8 cellular contexts compared by ENCODE assay signal in genomic region chr1:41662656-41663437, GRCh38.
DNase-seq lines count a peak whose midpoint lies in the region; ATAC-seq, FAIRE-seq and TF ChIP-seq lines count a peak whose summit lies in the region.

No MANE protein-coding gene starts in this region.

- DNase-seq in 8988T: peak; percentile 58
- peak in 3 of 5 donors; percentile 25 to 43 (median 37) for DNase-seq in T-helper 1 cell
- DNase-seq in bronchial epithelial cell (ENCODE audit: low read depth): peak; percentile 36
- peak; percentile 59 for DNase-seq in kidney tubule cell (ENCODE audit: low spot score)
- DNase-seq in stimulated activated CD4-positive, alpha-beta T cell treated with anti-CD3 and anti-CD28 coated beads, Interleukin-4, amount 100 ng/mL, for 1 hour: peak; percentile 58
- no peak for DNase-seq in effector CD8-positive, alpha-beta T cell (lab: John Stamatoyannopoulos, UW)

- H3K4me3 ChIP-seq in bronchial epithelial cell (ENCODE audit: low read depth, low read length): peak overlapping the region; percentile 30

- H3K36me3 ChIP-seq in bronchial epithelial cell (ENCODE audit: control insufficient read depth, insufficient read depth, low read length): no peaks in the 10 kb centered on the region

- no peak for FAIRE-seq in bronchial epithelial cell (lab: Jason Lieb, UNC)

- ATAC-seq in GM18511 (IDR thresholded peaks at IDR 0.05; ENCODE audit: unreplicated experiment): peak; percentile 43
- peak; percentile 39 for ATAC-seq in HG02943 (IDR thresholded peaks at IDR 0.05; ENCODE audit: low read depth, unreplicated experiment)

- no peak for TF ChIP-seq CTCF in bronchial epithelial cell (IDR thresholded peaks at IDR 0.05; ENCODE audit: insufficient read depth, low read length, severe bottlenecking)

- no peaks in the 10 kb centered on the region for H3K27me3 ChIP-seq in bronchial epithelial cell (ENCODE audit: control insufficient read depth, insufficient read depth, low read length)
